8 cellular contexts compared by ENCODE assay signal in genomic region chr17:28228109-28228840, GRCh38.
DNase-seq lines count a peak whose midpoint lies in the region; ATAC-seq and TF ChIP-seq lines count a peak whose summit lies in the region.

No MANE protein-coding gene starts in this region.

- DNase-seq in CD4-positive, alpha-beta T cell = no peak
- DNase-seq in NCI-H748 (lab: John Stamatoyannopoulos, UW; ENCODE audit: unreplicated experiment) = peak; percentile 47
- DNase-seq in naive thymus-derived CD8-positive, alpha-beta T cell = no peak
- no peak for DNase-seq in NAMALWA (ENCODE audit: low spot score)
- DNase-seq in left lobe of liver (ENCODE audit: low spot score) = no peak
- no peak for DNase-seq in GM03348 (ENCODE audit: low spot score)
- no peak for DNase-seq in NCI-H774 (lab: John Stamatoyannopoulos, UW)

- H3K36me3 Mint-ChIP-seq in CD4-positive, alpha-beta T cell (ENCODE audit: low read depth) = no peaks in the 10 kb centered on the region
- H3K36me3 Mint-ChIP-seq in naive thymus-derived CD8-positive, alpha-beta T cell = peaks cover 0 to 4% (median 2%) of the 10 kb centered on the region in 3 donors

- POLR2A ChIA-PET in CD4-positive, alpha-beta T cell (lab: Charles Lee) = no interaction called here
- POLR2A ChIA-PET in naive thymus-derived CD8-positive, alpha-beta T cell (lab: Charles Lee) = no interaction called here

- no peaks in the 10 kb centered on the region for H3K9me3 ChIP-seq in CD4-positive, alpha-beta T cell (ENCODE audit: control insufficient read depth, low read length)
- H3K9me3 ChIP-seq in ectodermal cell (ENCODE audit: control insufficient read depth, low read length) = no peaks in the 10 kb centered on the region

- peaks cover 11% of the 10 kb centered on the region for H3K4me1 Mint-ChIP-seq in CD4-positive, alpha-beta T cell (ENCODE audit: low read depth)
- peaks cover 5 to 10% (median 8%) of the 10 kb centered on the region in 4 donors for H3K4me1 Mint-ChIP-seq in naive thymus-derived CD8-positive, alpha-beta T cell

- no peak overlapping the region for H3K27ac Mint-ChIP-seq in CD4-positive, alpha-beta T cell
- H3K27ac Mint-ChIP-seq in naive thymus-derived CD8-positive, alpha-beta T cell = peak overlapping the region in 1 of 10 donors; percentile 43

- no peak for TF ChIP-seq CTCF in CD4-positive, alpha-beta T cell (IDR thresholded peaks at IDR 0.05)

- H3K27me3 ChIP-seq in CD4-positive, alpha-beta T cell (ENCODE audit: control insufficient read depth, insufficient read depth, low read length) = peaks cover 46% of the 10 kb centered on the region
- peaks cover 3% of the 10 kb centered on the region for H3K27me3 ChIP-seq in ectodermal cell (ENCODE audit: control insufficient read depth, insufficient read depth, low read length, poor library complexity, severe bottlenecking)

- peak; percentile 32 for ATAC-seq in CD4-positive, alpha-beta T cell (ENCODE audit: poor library complexity)
- peak in 1 of 2 donors; percentile 36 for ATAC-seq in naive thymus-derived CD8-positive, alpha-beta T cell
- ATAC-seq in left lobe of liver = no peak

- H3K9me3 Mint-ChIP-seq in CD4-positive, alpha-beta T cell = no peaks in the 10 kb centered on the region
- no peaks in the 10 kb centered on the region for H3K9me3 Mint-ChIP-seq in naive thymus-derived CD8-positive, alpha-beta T cell

- CTCF ChIA-PET in CD4-positive, alpha-beta T cell (lab: Charles Lee) = no interaction called here

- peaks cover 14% of the 10 kb centered on the region for H3K4me1 ChIP-seq in ectodermal cell (ENCODE audit: control insufficient read depth, insufficient read depth, low read length)

- 3 to 5% methylated on average over 22 of the region's 22 CpGs for WGBS in ectodermal cell, 2 experiments

- no peak overlapping the region for H3K27ac ChIP-seq in CD4-positive, alpha-beta T cell (ENCODE audit: low read depth, low read length)
- H3K27ac ChIP-seq in ectodermal cell (ENCODE audit: insufficient read depth, low read depth, low read length, poor library complexity, severe bottlenecking) = peak overlapping the region; percentile 82

- H3K4me3 ChIP-seq in ectodermal cell (ENCODE audit: insufficient read depth, low read depth, low read length) = peak overlapping the region; percentile 60

- intact Hi-C loops in CD4-positive, alpha-beta T cell (cut with DNase I, micrococcal nuclease) = no loop called here

- peak overlapping the region; percentile 3 for H3K4me3 Mint-ChIP-seq in CD4-positive, alpha-beta T cell
- peak overlapping the region; percentile 64 to 81 (median 74) for H3K4me3 Mint-ChIP-seq in naive thymus-derived CD8-positive, alpha-beta T cell

- peaks cover 59% of the 10 kb centered on the region for H3K27me3 Mint-ChIP-seq in CD4-positive, alpha-beta T cell
- H3K27me3 Mint-ChIP-seq in naive thymus-derived CD8-positive, alpha-beta T cell = peaks cover 27 to 58% (median 48%) of the 10 kb centered on the region in 5 donors

- H3K36me3 ChIP-seq in ectodermal cell (ENCODE audit: control insufficient read depth, insufficient read depth, low read length) = no peaks in the 10 kb centered on the region
